Comparison of ENCODE assay signal across 13 cellular contexts in the genomic region with DNA sequence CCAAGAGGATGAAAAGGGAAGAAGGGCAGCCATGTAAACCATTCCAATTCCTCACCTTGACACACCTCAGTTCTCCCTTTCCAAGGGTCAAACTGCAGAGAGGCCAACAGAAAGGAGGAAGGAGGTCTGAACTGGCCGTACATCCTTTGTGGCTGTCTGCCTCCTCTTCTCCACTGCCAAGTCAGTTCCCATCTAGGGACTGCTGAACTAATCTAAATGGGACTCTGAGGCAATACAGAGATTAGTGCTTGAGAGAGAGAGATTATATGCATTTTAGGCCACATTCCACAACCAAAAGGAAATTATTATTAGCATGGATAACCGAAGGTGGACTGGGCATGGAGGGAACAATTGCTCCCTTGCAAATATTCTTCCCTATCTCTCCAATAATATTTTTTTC. TPM values are rescaled to one million over a fixed set of nuclear protein-coding genes. Genes with fewer than 3 reads are reported as not detected.
DNase-seq lines count a peak whose midpoint lies in the region; ATAC-seq and TF ChIP-seq lines count a peak whose summit lies in the region.
"Had no signal": no experiment of that assay in that cellular context is flagged by ENCODE, and none has a peak within 500 bp of the region (broad histone marks: within the 10 kb centered on the region; RNA-seq: fewer than 3 reads in every experiment).

No MANE protein-coding gene starts in this region.

- 14 to 24% (median 22%) methylated on average over 2 of the region's 2 CpGs for WGBS in psoas muscle, 3 donors

- intact Hi-C loops in psoas muscle (cut with DNase I), result no loop called here

- H3K4me3 ChIP-seq in WI38 (ENCODE audit: low read depth, low read length) (peak overlapping the region; percentile 84), fibroblast of pulmonary artery (replicated peaks; ENCODE audit: low read depth, low read length) (peak overlapping the region; percentile 87), psoas muscle (peak overlapping the region; percentile 78)

- DNase-seq in fibroblast of pulmonary artery (ENCODE audit: low read depth) (peak; percentile 34), psoas muscle (no peak), NCI-H1694 (lab: John Stamatoyannopoulos, UW) (no peak)
- no peak for DNase-seq in activated CD4-positive, CD25-positive, alpha-beta regulatory T cell treated with anti-CD3 and anti-CD28 coated beads, Interleukin-2, amount 50 U/mL, for 72 hours
- DNase-seq: naive B cell; NCI-H146; stimulated activated CD4-positive, alpha-beta T cell treated with anti-CD3 and anti-CD28 coated beads, Interleukin-2, amount 100 ng/mL, for 24 hours had no signal

- TF ChIP-seq CTCF in WI38 (IDR thresholded peaks at IDR 0.05; ENCODE audit: low read depth, low read length) (no peak), fibroblast of pulmonary artery (IDR thresholded peaks at IDR 0.05; ENCODE audit: low read length, missing control alignments) (no peak), psoas muscle (IDR thresholded peaks at IDR 0.05) (no peak)

- H3K27ac ChIP-seq in psoas muscle, result no peak overlapping the region
- H3K27ac ChIP-seq: VCaP had no signal

- H3K27me3 ChIP-seq in psoas muscle (ENCODE audit: insufficient read depth in 3 of 3, low read length in 2 of 3), result no peaks in the 10 kb centered on the region

- H3K4me1 ChIP-seq in ES-I3 (ENCODE audit: insufficient read depth, low read length), result peaks cover 8% of the 10 kb centered on the region
- peaks cover 51% of the 10 kb centered on the region for H3K4me1 ChIP-seq in psoas muscle

- H3K9ac ChIP-seq in ES-I3 (ENCODE audit: low read depth, low read length), result 0 out of 2 replicates have a peak overlapping the region, but pooled peaks have one; percentile 87

- ATAC-seq in psoas muscle (no peak), HG02623 (IDR thresholded peaks at IDR 0.05; ENCODE audit: unreplicated experiment) (no peak), HG02852 (IDR thresholded peaks at IDR 0.05; ENCODE audit: unreplicated experiment) (no peak)

- H3K9me3 ChIP-seq in ES-I3 (ENCODE audit: control insufficient read depth, insufficient read depth, low read length) (no peaks in the 10 kb centered on the region), psoas muscle (no peaks in the 10 kb centered on the region)

- no peaks in the 10 kb centered on the region for H3K36me3 ChIP-seq in ES-I3 (ENCODE audit: insufficient read depth, low read length)
- no peaks in the 10 kb centered on the region for H3K36me3 ChIP-seq in psoas muscle (ENCODE audit: insufficient read depth in 1 of 2, low read depth in 1 of 2)

RNA-seq across cellular contexts. Expression of gene ARHGEF11, which starts 2.7 kb away (rescaled TPM):
- 10 to 100 TPM; 19.9 to 22.8 (median 20.9) TPM for total RNA-seq in psoas muscle
- polyA plus RNA-seq in psoas muscle, result 10 to 100 TPM in 1 of 3 donors, 1 to 10 TPM in 2; 7.0 to 18.8 (median 8.6) TPM

RNA-seq across cellular contexts. Expression of gene ETV3L, which starts 56.8 kb away (rescaled TPM):
- not detected for total RNA-seq in psoas muscle
- polyA plus RNA-seq in psoas muscle, result not detected
- total RNA-seq: bronchial epithelial cell had no signal
